ENCODE assay signal across 25 cellular contexts in the genomic region with DNA sequence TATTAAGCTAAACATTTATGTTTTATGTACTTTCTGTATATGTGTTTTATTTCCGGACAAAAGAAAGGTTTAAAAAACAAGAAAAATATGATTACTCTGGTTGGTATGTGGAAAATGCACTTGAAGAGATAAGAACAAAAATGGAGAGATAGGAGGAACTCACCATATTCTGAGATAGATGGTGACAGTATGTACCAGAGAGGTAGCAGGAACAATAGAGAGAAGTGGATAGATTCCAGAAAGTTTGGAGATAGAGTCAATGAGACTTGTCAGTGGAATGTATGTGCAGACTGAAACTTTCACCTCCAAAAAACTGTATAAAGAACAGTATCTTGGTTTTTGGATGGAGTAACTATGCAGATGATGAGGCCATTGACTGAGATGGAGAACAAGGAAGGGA.
"Had no signal": no experiment of that assay in that cellular context is flagged by ENCODE, and none has a peak within 500 bp of the region (broad histone marks: within the 10 kb centered on the region; RNA-seq: fewer than 3 reads in every experiment).

No MANE protein-coding gene starts in this region.

- ATAC-seq: natural killer cell treated with Interleukin-12 subunit alpha and Interleukin-12 subunit beta and Interleukin-15 and Interleukin-18, amount 100 ng/mL, for 72 hours; psoas muscle; right cardiac atrium; right lobe of liver; stimulated activated effector memory CD8-positive, alpha-beta T cell treated with anti-CD3 and anti-CD28 coated beads, Interleukin-12 subunit alpha, Interleukin-12 subunit beta, amount 100 ng/mL, for 72 hours; stimulated activated naive B cell treated with anti-CD40 and anti-IgM and Interleukin-4, amounts not matched to agents 10 μg/mL and 1 μg/mL and 100 μg/mL, for 72 hours had no signal

- H3K9ac ChIP-seq: neural progenitor cell, parathyroid adenoma had no signal

- H2AFZ ChIP-seq: neural progenitor cell, parathyroid adenoma had no signal

- H3K4me1 ChIP-seq: parathyroid adenoma, psoas muscle, right lobe of liver, stomach, thyroid gland, tibial nerve, upper lobe of left lung, vagina had no signal

- H3K4me2 ChIP-seq: neural progenitor cell had no signal

- H3K27me3 ChIP-seq: neural progenitor cell, ovary, right lobe of liver, sigmoid colon, stomach, thyroid gland, tibial nerve, upper lobe of left lung, vagina had no signal

- H3K9me3 ChIP-seq: ovary, psoas muscle, right lobe of liver, sigmoid colon, stomach, thoracic aorta, thyroid gland, tibial nerve, upper lobe of left lung, vagina had no signal

- H3K4me3 ChIP-seq: neural progenitor cell, ovary, psoas muscle, right lobe of liver, sigmoid colon, stomach, thoracic aorta, thyroid gland, tibial nerve, upper lobe of left lung, vagina had no signal

- H3K79me2 ChIP-seq: parathyroid adenoma had no signal

- H3K36me3 ChIP-seq: neural progenitor cell, ovary, right lobe of liver, sigmoid colon, stomach, thoracic aorta, thyroid gland, tibial nerve, upper lobe of left lung, vagina had no signal

- H3K27ac ChIP-seq: neural progenitor cell, ovary, parathyroid adenoma, psoas muscle, right lobe of liver, sigmoid colon, stomach, thoracic aorta, thyroid gland, tibial nerve, upper lobe of left lung, vagina had no signal

- DNase-seq: nephron progenitor cell; occipital lobe; ovary; posterior cingulate gyrus; psoas muscle; right cardiac atrium; right lobe of liver; sigmoid colon; small intestine; stimulated activated CD4-positive, alpha-beta T cell treated with anti-CD3 and anti-CD28 coated beads, Interleukin-15, amount 100 ng/mL, for 24 hours; stimulated activated CD4-positive, alpha-beta T cell treated with anti-CD3 and anti-CD28 coated beads, Interleukin-2, amount 100 ng/mL, for 24 hours; stimulated activated CD4-positive, alpha-beta T cell treated with anti-CD3 and anti-CD28 coated beads, Interleukin-2, amount 100 ng/mL, for 48 hours; stimulated activated CD4-positive, alpha-beta T cell treated with anti-CD3 and anti-CD28 coated beads, Interleukin-4, amount 100 ng/mL, for 24 hours; stimulated activated naive B cell treated with anti-CD40 and anti-IgM and Interleukin-4, amounts not matched to agents 10 μg/mL and 1 μg/mL and 100 μg/mL, for 72 hours; stimulated activated naive CD4-positive, alpha-beta T cell treated with Interleukin-2 at 50 U/mL for 16 hours; stomach; thyroid gland; upper lobe of left lung had no signal
